Comparison of ENCODE assay signal across 9 cellular contexts in the genomic region with DNA sequence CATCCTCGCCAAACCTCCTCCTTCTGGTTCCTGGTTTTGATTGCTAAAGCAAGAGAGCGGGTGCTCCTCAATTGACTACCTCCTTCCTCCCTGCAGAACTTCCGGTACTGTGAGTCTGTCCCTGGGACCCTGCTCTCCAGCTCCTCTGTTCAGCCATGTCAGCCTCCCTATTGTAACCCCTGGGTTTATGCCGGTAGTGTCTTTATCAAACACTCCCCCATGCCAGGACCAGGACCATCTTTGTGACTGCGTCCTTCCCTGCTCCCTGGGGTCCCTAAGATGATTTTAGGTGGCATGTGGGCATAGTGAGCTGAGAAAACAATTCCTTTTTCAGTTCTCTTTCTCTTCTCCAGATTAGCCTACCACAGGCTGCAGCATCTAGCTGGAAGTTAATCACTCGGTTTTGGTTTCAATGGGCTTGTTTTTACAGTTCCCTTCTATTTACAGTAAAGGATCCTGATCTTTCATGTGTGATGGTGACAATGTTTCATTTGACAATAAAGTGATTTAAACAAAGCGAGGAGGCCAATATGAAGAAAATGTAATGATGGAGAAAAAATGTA. TPM values are rescaled to one million over a fixed set of nuclear protein-coding genes. Genes with fewer than 3 reads are reported as not detected.
DNase-seq lines count a peak whose midpoint lies in the region; ATAC-seq and TF ChIP-seq lines count a peak whose summit lies in the region.
"Had no signal": no experiment of that assay in that cellular context is flagged by ENCODE, and none has a peak within 500 bp of the region (broad histone marks: within the 10 kb centered on the region; RNA-seq: fewer than 3 reads in every experiment).

No MANE protein-coding gene starts in this region.

- H3K36me3 Mint-ChIP-seq in CD8-positive, alpha-beta memory T cell = no peaks in the 10 kb centered on the region

- CTCF ChIA-PET in CD8-positive, alpha-beta memory T cell (lab: Charles Lee) = interaction anchor here (0.8 to 3.2 kb wide), 5 partner anchors 10 to 196 kb away, joined by 3 to 15 read pairs (median 6); no protein-coding TSS in a partner anchor

- peaks cover 0 to 3% (median 0%) of the 10 kb centered on the region in 5 donors for H3K9me3 Mint-ChIP-seq in CD8-positive, alpha-beta memory T cell

- H3K27me3 Mint-ChIP-seq in CD8-positive, alpha-beta memory T cell = no peaks in the 10 kb centered on the region

- H3K4me1 ChIP-seq in upper lobe of left lung = peaks cover 0 to 18% (median 8%) of the 10 kb centered on the region in 4 donors
- H3K4me1 ChIP-seq in CD8-positive, alpha-beta memory T cell (ENCODE audit: insufficient read depth, low read length) = peaks cover 65% of the 10 kb centered on the region

- TF ChIP-seq POLR2A in upper lobe of left lung (IDR thresholded peaks at IDR 0.05) = no peak

- no peak for DNase-seq in Right ventricle myocardium inferior (ENCODE audit: missing footprints)
- no peak for DNase-seq in cardiac septum (ENCODE audit: low spot score)
- peak; percentile 61 to 63 for DNase-seq in activated T-cell treated with anti-CD3 and anti-CD28 coated beads, Interleukin-2, amount 50 U/mL, for 48 hours
- no peak for DNase-seq in upper lobe of left lung
- DNase-seq in NCI-H1694 (lab: John Stamatoyannopoulos, UW) = no peak
- DNase-seq in CD8-positive, alpha-beta memory T cell = no peak
- no peak for DNase-seq in amniotic stem cell (lab: John Stamatoyannopoulos, UW)

- no peak overlapping the region for H3K4me3 Mint-ChIP-seq in CD8-positive, alpha-beta memory T cell

- H3K27ac ChIP-seq in upper lobe of left lung = peak overlapping the region in 3 of 4 donors; percentile 46 to 68 (median 59)
- no peak overlapping the region for H3K27ac ChIP-seq in CD8-positive, alpha-beta memory T cell (ENCODE audit: low read depth, low read length)

- H3K4me1 Mint-ChIP-seq in CD8-positive, alpha-beta memory T cell = peaks cover 28 to 44% (median 34%) of the 10 kb centered on the region in 3 donors

- H3K27me3 ChIP-seq in upper lobe of left lung = no peaks in the 10 kb centered on the region
- H3K27me3 ChIP-seq in CD8-positive, alpha-beta memory T cell (ENCODE audit: insufficient read depth, low read length, poor library complexity, severe bottlenecking) = no peaks in the 10 kb centered on the region

- intact Hi-C loops in Right ventricle myocardium inferior (cut with DNase I) = no loop called here
- intact Hi-C loops in cardiac septum (cut with DNase I) = no loop called here

- no peak for TF ChIP-seq EP300 in upper lobe of left lung (IDR thresholded peaks at IDR 0.05)

- H3K27ac Mint-ChIP-seq in CD8-positive, alpha-beta memory T cell = no peak overlapping the region

- H3K9me3 ChIP-seq in upper lobe of left lung = no peaks in the 10 kb centered on the region
- no peaks in the 10 kb centered on the region for H3K9me3 ChIP-seq in CD8-positive, alpha-beta memory T cell (ENCODE audit: low read length)

- no peaks in the 10 kb centered on the region for H3K36me3 ChIP-seq in upper lobe of left lung
- H3K36me3 ChIP-seq in CD8-positive, alpha-beta memory T cell (ENCODE audit: insufficient read depth, low read length) = no peaks in the 10 kb centered on the region

- TF ChIP-seq CTCF in upper lobe of left lung (IDR thresholded peaks at IDR 0.05) = no peak

- 55 to 65% methylated on average over 7 of the region's 7 CpGs for WGBS in upper lobe of left lung, 2 donors

- peak; percentile 29 for ATAC-seq in Right ventricle myocardium inferior
- ATAC-seq in HG03108 (IDR thresholded peaks at IDR 0.05; ENCODE audit: unreplicated experiment) = peak; percentile 21
- peak in 1 of 2 donors; percentile 49 for ATAC-seq in upper lobe of left lung (ENCODE audit: low FRiP score in 2 of 2)

- H3K4me3 ChIP-seq in upper lobe of left lung = no peak overlapping the region
- H3K4me3 ChIP-seq in CD8-positive, alpha-beta memory T cell (ENCODE audit: low read length) = no peak overlapping the region

- POLR2A ChIA-PET in CD8-positive, alpha-beta memory T cell (lab: Charles Lee) = no interaction called here

RNA-seq across cellular contexts. Expression of a gene that starts 27.7 kb away (rescaled TPM):
- total RNA-seq in Right ventricle myocardium inferior = 0.14 TPM
- total RNA-seq in cardiac septum = 1.4 TPM
- total RNA-seq in upper lobe of left lung = 10 to 100 TPM in 1 of 6 donors, 1 to 10 TPM in 5; 2.0 to 10.1 (median 3.6) TPM
- total RNA-seq in CD8-positive, alpha-beta memory T cell = 10 to 100 TPM; 80.5 to 84.5 TPM
- 53.7 TPM for polyA plus RNA-seq in CD8-positive, alpha-beta memory T cell
- total RNA-seq: bronchial epithelial cell had no signal

Comparison
In these comparisons a context has a peak if more than half of its experiments do, and no peak if none do; other contexts are left out.
1. DNase-seq: peak in activated T-cell treated with anti-CD3 and anti-CD28 coated beads, Interleukin-2, amount 50 U/mL, for 48 hours (2 of 2); none in Right ventricle myocardium inferior (single experiment), cardiac septum (single experiment), upper lobe of left lung (0 of 2), NCI-H1694 (single experiment), CD8-positive, alpha-beta memory T cell (0 of 5) and amniotic stem cell (single experiment).
2. RNA of a gene that starts 27.7 kb away (total RNA-seq): 80.5 to 84.5 TPM in CD8-positive, alpha-beta memory T cell; 2.0 to 10.1 TPM in upper lobe of left lung, 1.4 TPM in cardiac septum (single experiment) and 0.14 TPM in Right ventricle myocardium inferior (single experiment); every median in the first group is over 4 times any median in the second.